ENCODE assay signal across 8 cellular contexts in genomic region chr20:17818187-17818586, GRCh38.
"Had no signal": no experiment of that assay in that cellular context is flagged by ENCODE, and none has a peak within 500 bp of the region (broad histone marks: within the 10 kb centered on the region; RNA-seq: fewer than 3 reads in every experiment).

No MANE protein-coding gene starts in this region.

- DNase-seq: GM23248, GOT3, H7, HFFc6 had no signal

- H3K27ac ChIP-seq: GM23248, HL-60 had no signal

- H3K9me3 ChIP-seq: HAP-1 had no signal

- H3K9ac ChIP-seq: GM23248 had no signal

- ATAC-seq: HCT116, HepG2 had no signal

- H2AFZ ChIP-seq: GM23248 had no signal

- H3K4me3 ChIP-seq: GM23248, HAP-1 had no signal

- H3K4me1 ChIP-seq: HAP-1 had no signal

- H3K36me3 ChIP-seq: HAP-1 had no signal

- FAIRE-seq: HepG2 had no signal
